Comparison of ENCODE assay signal across 8 cellular contexts in genomic region chr13:21176195-21176981, GRCh38. TPM values are rescaled to one million over a fixed set of nuclear protein-coding genes. Genes with fewer than 3 reads are reported as not detected.
DNase-seq lines count a peak whose midpoint lies in the region; ATAC-seq and TF ChIP-seq lines count a peak whose summit lies in the region.

TSS of gene MRPL57 (plus strand) at chr13:21176658. CDS start at chr13:21176917, 259 bp downstream.
TSS of gene SKA3 (minus strand) at chr13:21176552. CDS start at chr13:21176477, 75 bp downstream.

- no peaks in the 10 kb centered on the region for H3K27me3 Mint-ChIP-seq in naive thymus-derived CD8-positive, alpha-beta T cell

- H3K4me1 Mint-ChIP-seq in naive thymus-derived CD8-positive, alpha-beta T cell = peaks cover 5 to 35% (median 25%) of the 10 kb centered on the region in 4 donors

- H3K27ac Mint-ChIP-seq in naive thymus-derived CD8-positive, alpha-beta T cell = peak within 1 kb of the TSS; percentile 93 to 98 (median 96)

- H3K36me3 Mint-ChIP-seq in naive thymus-derived CD8-positive, alpha-beta T cell = peaks cover 0 to 4% (median 0%) of the 10 kb centered on the region in 3 donors

- H3K4me2 ChIP-seq in Karpas-422 (ENCODE audit: low read depth, low read length, poor library complexity, severe bottlenecking) (peak within 1 kb of the TSS; percentile 93), fibroblast of lung (ENCODE audit: extremely low read depth, insufficient read depth, low read length) (peak within 1 kb of the TSS; percentile 94)

- peak within 1 kb of the TSS; percentile 87 for H3K4me3 ChIP-seq in Karpas-422 (ENCODE audit: low read length)
- H3K4me3 ChIP-seq in fibroblast of lung (replicated peaks in 1 of 4; ENCODE audit: control extremely low read depth in 1 of 4, insufficient read depth in 1 of 4, low read depth in 3 of 4, low read length in 4 of 4) = peak within 1 kb of the TSS; percentile 73 to 95 (median 92)

- POLR2A ChIA-PET in naive thymus-derived CD8-positive, alpha-beta T cell (lab: Charles Lee) = interaction anchor here (0.6 to 2.8 kb wide), 15 partner anchors 11 to 428 kb away, joined by 3 to 16 read pairs (median 6); partner anchors contain the start of genes EEF1AKMT1, MICU2 and ZDHHC20

- peak; percentile 94 for DNase-seq in Daoy (ENCODE audit: low read depth)
- peak; percentile 98 for DNase-seq in Karpas-422
- peak; percentile 90 for DNase-seq in RPMI7951 (ENCODE audit: low read depth)
- DNase-seq in activated T-helper 1 cell treated with anti-CD3 and anti-CD28 coated beads, Interleukin-2, amount 50 U/mL, for 16 hours (ENCODE audit: low read depth in 1 of 2, low spot score in 1 of 2) = peak; percentile 88 to 92
- peak; percentile 88 to 93 for DNase-seq in fibroblast of lung (ENCODE audit: low read depth in 2 of 2)
- DNase-seq in naive thymus-derived CD8-positive, alpha-beta T cell = peak; percentile 91 to 96 (median 94)
- peak; percentile 89 to 93 (median 92) for DNase-seq in stimulated activated naive CD4-positive, alpha-beta T cell (lab: John Stamatoyannopoulos, UW)

- H4K20me1 ChIP-seq in Karpas-422 (ENCODE audit: insufficient read depth, low read depth, low read length) = no peaks in the 10 kb centered on the region
- no peaks in the 10 kb centered on the region for H4K20me1 ChIP-seq in fibroblast of lung (ENCODE audit: control insufficient read depth, extremely low read depth, insufficient read depth, low read length)

- H3K9ac ChIP-seq in Karpas-422 (ENCODE audit: low read length) (peak within 1 kb of the TSS; percentile 85), fibroblast of lung (ENCODE audit: insufficient read depth, low read length) (peak within 1 kb of the TSS; percentile 87)

- H3K27me3 ChIP-seq in Karpas-422 (ENCODE audit: low read length) (no peaks in the 10 kb centered on the region), fibroblast of lung (ENCODE audit: control insufficient read depth, insufficient read depth, low read length) (no peaks in the 10 kb centered on the region)

- peak within 1 kb of the TSS; percentile 64 for H3K27ac ChIP-seq in Karpas-422 (ENCODE audit: low read length)
- H3K27ac ChIP-seq in fibroblast of lung (ENCODE audit: insufficient read depth, low read length) = peak within 1 kb of the TSS; percentile 84

- H3K36me3 ChIP-seq in Karpas-422 (ENCODE audit: insufficient read depth, low read length) (no peaks in the 10 kb centered on the region; the same call in 1 of the 2 replicates), fibroblast of lung (ENCODE audit: control insufficient read depth, insufficient read depth, low read length) (no peaks in the 10 kb centered on the region)

- H3K9me3 ChIP-seq in Karpas-422 (ENCODE audit: low read length) (no peaks in the 10 kb centered on the region), fibroblast of lung (ENCODE audit: control insufficient read depth, insufficient read depth, low read depth, low read length) (no peaks in the 10 kb centered on the region)

- no peak for TF ChIP-seq CTCF in fibroblast of lung (conservative IDR thresholded peaks at IDR 0.05 in 1 of 2, IDR thresholded peaks at IDR 0.05 in 1 of 2; ENCODE audit: low read depth in 1 of 2, low read length in 2 of 2)

- H3K9me3 Mint-ChIP-seq in naive thymus-derived CD8-positive, alpha-beta T cell = no peaks in the 10 kb centered on the region

- H3K4me1 ChIP-seq in Karpas-422 (ENCODE audit: low read length) (peaks cover 27% of the 10 kb centered on the region), fibroblast of lung (ENCODE audit: control insufficient read depth, extremely low read depth, insufficient read depth, low read length) (peaks cover 2% of the 10 kb centered on the region)

- ATAC-seq in GM21825 (IDR thresholded peaks at IDR 0.05; ENCODE audit: unreplicated experiment) = peak; percentile 84
- peak; percentile 97 to 98 for ATAC-seq in naive thymus-derived CD8-positive, alpha-beta T cell

- H2AFZ ChIP-seq in Karpas-422 (ENCODE audit: low read length) (peak within 1 kb of the TSS; percentile 69), fibroblast of lung (ENCODE audit: low read length) (peak within 1 kb of the TSS; percentile 94)

- H3K79me2 ChIP-seq in Karpas-422 (ENCODE audit: low read length) = peaks cover 53% of the 10 kb centered on the region
- H3K79me2 ChIP-seq in fibroblast of lung (ENCODE audit: control insufficient read depth, insufficient read depth, low read length) = peaks cover 43% of the 10 kb centered on the region

- no peaks in the 10 kb centered on the region for H3K9me2 ChIP-seq in Karpas-422 (replicated peaks; ENCODE audit: insufficient read depth, low read length)

- peak within 1 kb of the TSS; percentile 90 to 100 (median 95) for H3K4me3 Mint-ChIP-seq in naive thymus-derived CD8-positive, alpha-beta T cell

RNA-seq across cellular contexts. Expression of gene MRPL57, which starts in this region (rescaled TPM):
- 24.9 and 26.6 TPM in 2 replicates for total RNA-seq in Daoy (2014; rRNA removed; shearing (Covaris generic))
- total RNA-seq in Karpas-422 (2014; rRNA removed; shearing (Covaris generic); ENCODE audit: low replicate concordance) = 31.8 and 35.2 TPM in 2 replicates
- 20.1 and 32.7 TPM in 2 replicates for total RNA-seq in RPMI7951 (2014; rRNA removed; shearing (Covaris generic))
- total RNA-seq in fibroblast of lung = 18.0 and 29.4 TPM in 2 replicates
- 8.9 and 10.4 TPM in 2 replicates for polyA plus RNA-seq in fibroblast of lung
- polyA plus RNA-seq in fibroblast of lung (2012) = 16.8 and 25.0 TPM in 2 replicates
- 2.3 and 4.2 TPM in 2 replicates for polyA minus RNA-seq in fibroblast of lung (ENCODE audit: low replicate concordance)
- total RNA-seq in naive thymus-derived CD8-positive, alpha-beta T cell = 10 to 100 TPM; 23.3 to 26.3 TPM
- polyA plus RNA-seq in naive thymus-derived CD8-positive, alpha-beta T cell = 10 to 100 TPM; 54.9 to 68.9 (median 55.9) TPM

RNA-seq across cellular contexts. Expression of gene SKA3, which starts in this region (rescaled TPM):
- total RNA-seq in Daoy (2014; rRNA removed; shearing (Covaris generic)) = 31.6 and 35.0 TPM in 2 replicates
- total RNA-seq in Karpas-422 (2014; rRNA removed; shearing (Covaris generic); ENCODE audit: low replicate concordance) = 6.3 and 34.2 TPM in 2 replicates
- total RNA-seq in RPMI7951 (2014; rRNA removed; shearing (Covaris generic)) = 29.7 and 40.3 TPM in 2 replicates
- 6.1 and 10.3 TPM in 2 replicates for total RNA-seq in fibroblast of lung
- polyA plus RNA-seq in fibroblast of lung = 6.6 and 23.2 TPM in 2 replicates
- 4.0 and 15.0 TPM in 2 replicates for polyA plus RNA-seq in fibroblast of lung (2012)
- polyA minus RNA-seq in fibroblast of lung (ENCODE audit: low replicate concordance) = 2.9 and 4.7 TPM in 2 replicates
- under 1 TPM; 0.22 to 0.26 TPM for total RNA-seq in naive thymus-derived CD8-positive, alpha-beta T cell
- polyA plus RNA-seq in naive thymus-derived CD8-positive, alpha-beta T cell = under 1 TPM in 2 of 3 donors, not detected in 1; 0.06 to 0.79 TPM

Comparison
In these comparisons a context has a peak if more than half of its experiments do, and no peak if none do; other contexts are left out.
1. Peak in every context shown above with its lines: DNase-seq, ATAC-seq, H3K4me3 ChIP-seq and H3K27ac ChIP-seq.